1 cellular context compared by ENCODE assay signal in genomic region chr2:230738924-230739323, GRCh38.
TF ChIP-seq lines count a peak whose summit lies in the region.

No MANE protein-coding gene starts in this region.

TF ChIP-seq in HepG2, 621 proteins besides CTCF, POLR2A, EP300 and RAD21 (continued from another document and continues in another):
- no peak for TF ChIP-seq PBX3 (CRISPR knock-in tag; IDR thresholded peaks at IDR 0.05; ENCODE audit: borderline replicate concordance)
- no peak for TF ChIP-seq ZNF510 (CRISPR knock-in tag; IDR thresholded peaks at IDR 0.05; ENCODE audit: low read depth)
- TF ChIP-seq NFYB (CRISPR knock-in tag; IDR thresholded peaks at IDR 0.05): no peak
- TF ChIP-seq SIX1 (CRISPR knock-in tag; IDR thresholded peaks at IDR 0.05; ENCODE audit: borderline replicate concordance): peak; percentile 86; the same call in 1 of the 2 replicates
- no peak for TF ChIP-seq ZNF749 (CRISPR knock-in tag; IDR thresholded peaks at IDR 0.05; ENCODE audit: borderline replicate concordance)
- no peak for TF ChIP-seq SNAI1 (CRISPR knock-in tag; IDR thresholded peaks at IDR 0.05; ENCODE audit: borderline replicate concordance)
- TF ChIP-seq HNRNPLL (IDR thresholded peaks at IDR 0.05; ENCODE audit: low read depth, low read length, poor library complexity, severe bottlenecking): no peak
- no peak for TF ChIP-seq FOXC1 (CRISPR knock-in tag; IDR thresholded peaks at IDR 0.05; ENCODE audit: borderline replicate concordance)
- no peak for TF ChIP-seq ZNF263 (CRISPR knock-in tag; IDR thresholded peaks at IDR 0.05)
- TF ChIP-seq HNF4A (CRISPR knock-in tag; IDR thresholded peaks at IDR 0.05): peak; percentile 55
- TF ChIP-seq ZSCAN21 (CRISPR knock-in tag; IDR thresholded peaks at IDR 0.05; ENCODE audit: borderline replicate concordance): no peak
- no peak for TF ChIP-seq ZNF3 (CRISPR knock-in tag; IDR thresholded peaks at IDR 0.05)
- TF ChIP-seq, protein P1, sequence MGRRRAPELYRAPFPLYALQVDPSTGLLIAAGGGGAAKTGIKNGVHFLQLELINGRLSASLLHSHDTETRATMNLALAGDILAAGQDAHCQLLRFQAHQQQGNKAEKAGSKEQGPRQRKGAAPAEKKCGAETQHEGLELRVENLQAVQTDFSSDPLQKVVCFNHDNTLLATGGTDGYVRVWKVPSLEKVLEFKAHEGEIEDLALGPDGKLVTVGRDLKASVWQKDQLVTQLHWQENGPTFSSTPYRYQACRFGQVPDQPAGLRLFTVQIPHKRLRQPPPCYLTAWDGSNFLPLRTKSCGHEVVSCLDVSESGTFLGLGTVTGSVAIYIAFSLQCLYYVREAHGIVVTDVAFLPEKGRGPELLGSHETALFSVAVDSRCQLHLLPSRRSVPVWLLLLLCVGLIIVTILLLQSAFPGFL (CRISPR knock-in tag; IDR thresholded peaks at IDR 0.05): no peak
- no peak for TF ChIP-seq SUZ12 (IDR thresholded peaks at IDR 0.05; ENCODE audit: low read depth, low read length)
- no peak for TF ChIP-seq GLMP (CRISPR knock-in tag; IDR thresholded peaks at IDR 0.05; ENCODE audit: borderline replicate concordance)
- 0 out of 2 replicates have a peak, but pooled peaks have one; percentile 59 for TF ChIP-seq ZNF784 (CRISPR knock-in tag; IDR thresholded peaks at IDR 0.05; ENCODE audit: borderline replicate concordance)
- no peak for TF ChIP-seq TIGD3 (CRISPR knock-in tag; IDR thresholded peaks at IDR 0.05; ENCODE audit: borderline replicate concordance)
- peak; percentile 74 for TF ChIP-seq HDAC1 (CRISPR knock-in tag; IDR thresholded peaks at IDR 0.05)
- no peak for TF ChIP-seq NPAS2 (CRISPR knock-in tag; IDR thresholded peaks at IDR 0.05; ENCODE audit: borderline replicate concordance)
- TF ChIP-seq NFE2L1 (CRISPR knock-in tag; IDR thresholded peaks at IDR 0.05; ENCODE audit: borderline replicate concordance): no peak
- no peak for TF ChIP-seq SRSF1 (optimal IDR thresholded peaks at IDR 0.05; ENCODE audit: low read depth, low read length)
- TF ChIP-seq ZNF362 (CRISPR knock-in tag; IDR thresholded peaks at IDR 0.05; ENCODE audit: borderline replicate concordance): no peak
- TF ChIP-seq MAFF (IDR thresholded peaks at IDR 0.05; ENCODE audit: low read depth, low read length): no peak
- no peak for TF ChIP-seq RFX1 (IDR thresholded peaks at IDR 0.05)
- TF ChIP-seq HNRNPL (IDR thresholded peaks at IDR 0.05; ENCODE audit: low read depth, low read length): no peak
- no peak for TF ChIP-seq SNRNP70 (IDR thresholded peaks at IDR 0.05; ENCODE audit: low read depth, low read length)
- TF ChIP-seq KLF15 (CRISPR knock-in tag; IDR thresholded peaks at IDR 0.05; ENCODE audit: borderline replicate concordance): no peak
- TF ChIP-seq XBP1 (CRISPR knock-in tag; IDR thresholded peaks at IDR 0.05): no peak
- no peak for TF ChIP-seq HNRNPK (IDR thresholded peaks at IDR 0.05; ENCODE audit: low read depth, low read length, poor library complexity, severe bottlenecking)
- no peak for TF ChIP-seq FOSL1 (CRISPR knock-in tag; IDR thresholded peaks at IDR 0.05; ENCODE audit: borderline replicate concordance)
- no peak for TF ChIP-seq FLYWCH1 (CRISPR knock-in tag; IDR thresholded peaks at IDR 0.05)
- TF ChIP-seq SP4 (CRISPR knock-in tag; IDR thresholded peaks at IDR 0.05): no peak
- TF ChIP-seq ZNF678 (CRISPR knock-in tag; IDR thresholded peaks at IDR 0.05): no peak
- no peak for TF ChIP-seq NFRKB (IDR thresholded peaks at IDR 0.05)
- no peak for TF ChIP-seq HDAC6 (IDR thresholded peaks at IDR 0.05; ENCODE audit: low read depth, low read length)
- TF ChIP-seq GPN1 (CRISPR knock-in tag; IDR thresholded peaks at IDR 0.05; ENCODE audit: borderline replicate concordance): no peak
- peak; percentile 97 for TF ChIP-seq GATAD2A (CRISPR knock-in tag; IDR thresholded peaks at IDR 0.05)
- TF ChIP-seq PTBP1 (IDR thresholded peaks at IDR 0.05; ENCODE audit: low read depth, low read length, poor library complexity, severe bottlenecking): no peak
- TF ChIP-seq, protein P2, sequence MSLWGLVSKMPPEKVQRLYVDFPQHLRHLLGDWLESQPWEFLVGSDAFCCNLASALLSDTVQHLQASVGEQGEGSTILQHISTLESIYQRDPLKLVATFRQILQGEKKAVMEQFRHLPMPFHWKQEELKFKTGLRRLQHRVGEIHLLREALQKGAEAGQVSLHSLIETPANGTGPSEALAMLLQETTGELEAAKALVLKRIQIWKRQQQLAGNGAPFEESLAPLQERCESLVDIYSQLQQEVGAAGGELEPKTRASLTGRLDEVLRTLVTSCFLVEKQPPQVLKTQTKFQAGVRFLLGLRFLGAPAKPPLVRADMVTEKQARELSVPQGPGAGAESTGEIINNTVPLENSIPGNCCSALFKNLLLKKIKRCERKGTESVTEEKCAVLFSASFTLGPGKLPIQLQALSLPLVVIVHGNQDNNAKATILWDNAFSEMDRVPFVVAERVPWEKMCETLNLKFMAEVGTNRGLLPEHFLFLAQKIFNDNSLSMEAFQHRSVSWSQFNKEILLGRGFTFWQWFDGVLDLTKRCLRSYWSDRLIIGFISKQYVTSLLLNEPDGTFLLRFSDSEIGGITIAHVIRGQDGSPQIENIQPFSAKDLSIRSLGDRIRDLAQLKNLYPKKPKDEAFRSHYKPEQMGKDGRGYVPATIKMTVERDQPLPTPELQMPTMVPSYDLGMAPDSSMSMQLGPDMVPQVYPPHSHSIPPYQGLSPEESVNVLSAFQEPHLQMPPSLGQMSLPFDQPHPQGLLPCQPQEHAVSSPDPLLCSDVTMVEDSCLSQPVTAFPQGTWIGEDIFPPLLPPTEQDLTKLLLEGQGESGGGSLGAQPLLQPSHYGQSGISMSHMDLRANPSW (CRISPR knock-in tag; IDR thresholded peaks at IDR 0.05; ENCODE audit: borderline replicate concordance): no peak; the same call in 1 of the 2 replicates
- TF ChIP-seq ZMAT3 (CRISPR knock-in tag; conservative IDR thresholded peaks at IDR 0.05): no peak
- peak; percentile 94; the same call in 1 of the 2 replicates for TF ChIP-seq MBD4 (IDR thresholded peaks at IDR 0.05; ENCODE audit: borderline replicate concordance, low read length)
- peak; percentile 18; the same call in 1 of the 2 replicates for TF ChIP-seq NCOR1 (IDR thresholded peaks at IDR 0.05; ENCODE audit: borderline replicate concordance, low read length)
- TF ChIP-seq, protein P3, sequence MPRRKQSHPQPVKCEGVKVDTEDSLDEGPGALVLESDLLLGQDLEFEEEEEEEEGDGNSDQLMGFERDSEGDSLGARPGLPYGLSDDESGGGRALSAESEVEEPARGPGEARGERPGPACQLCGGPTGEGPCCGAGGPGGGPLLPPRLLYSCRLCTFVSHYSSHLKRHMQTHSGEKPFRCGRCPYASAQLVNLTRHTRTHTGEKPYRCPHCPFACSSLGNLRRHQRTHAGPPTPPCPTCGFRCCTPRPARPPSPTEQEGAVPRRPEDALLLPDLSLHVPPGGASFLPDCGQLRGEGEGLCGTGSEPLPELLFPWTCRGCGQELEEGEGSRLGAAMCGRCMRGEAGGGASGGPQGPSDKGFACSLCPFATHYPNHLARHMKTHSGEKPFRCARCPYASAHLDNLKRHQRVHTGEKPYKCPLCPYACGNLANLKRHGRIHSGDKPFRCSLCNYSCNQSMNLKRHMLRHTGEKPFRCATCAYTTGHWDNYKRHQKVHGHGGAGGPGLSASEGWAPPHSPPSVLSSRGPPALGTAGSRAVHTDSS (CRISPR knock-in tag; conservative IDR thresholded peaks at IDR 0.05): no peak
- no peak for TF ChIP-seq PHF20 (CRISPR knock-in tag; IDR thresholded peaks at IDR 0.05)
- peak in 1 of 2 experiments; percentile 77; a peak in 2 of 4 replicates for TF ChIP-seq REST (IDR thresholded peaks at IDR 0.05; ENCODE audit: borderline replicate concordance in 1 of 2, low read depth in 1 of 2, low read length in 2 of 2)
- no peak for TF ChIP-seq PCBP2 (optimal IDR thresholded peaks at IDR 0.05; ENCODE audit: low read depth, low read length, poor library complexity, severe bottlenecking)
- TF ChIP-seq ZNF382 (CRISPR knock-in tag; IDR thresholded peaks at IDR 0.05; ENCODE audit: borderline replicate concordance): no peak
- TF ChIP-seq ZBTB42 (CRISPR knock-in tag; IDR thresholded peaks at IDR 0.05): no peak
- TF ChIP-seq, protein P4, sequence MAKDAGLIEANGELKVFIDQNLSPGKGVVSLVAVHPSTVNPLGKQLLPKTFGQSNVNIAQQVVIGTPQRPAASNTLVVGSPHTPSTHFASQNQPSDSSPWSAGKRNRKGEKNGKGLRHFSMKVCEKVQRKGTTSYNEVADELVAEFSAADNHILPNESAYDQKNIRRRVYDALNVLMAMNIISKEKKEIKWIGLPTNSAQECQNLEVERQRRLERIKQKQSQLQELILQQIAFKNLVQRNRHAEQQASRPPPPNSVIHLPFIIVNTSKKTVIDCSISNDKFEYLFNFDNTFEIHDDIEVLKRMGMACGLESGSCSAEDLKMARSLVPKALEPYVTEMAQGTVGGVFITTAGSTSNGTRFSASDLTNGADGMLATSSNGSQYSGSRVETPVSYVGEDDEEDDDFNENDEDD (CRISPR knock-in tag; IDR thresholded peaks at IDR 0.05; ENCODE audit: borderline replicate concordance): no peak
- peak; percentile 40; the same call in 1 of the 2 replicates for TF ChIP-seq KAT8 (CRISPR knock-in tag; IDR thresholded peaks at IDR 0.05)
- no peak for TF ChIP-seq ATF7 (IDR thresholded peaks at IDR 0.05)
- TF ChIP-seq ATF7 (CRISPR knock-in tag; IDR thresholded peaks at IDR 0.05): no peak
- TF ChIP-seq NCOA5 (CRISPR knock-in tag; IDR thresholded peaks at IDR 0.05): no peak
- TF ChIP-seq, protein P5, sequence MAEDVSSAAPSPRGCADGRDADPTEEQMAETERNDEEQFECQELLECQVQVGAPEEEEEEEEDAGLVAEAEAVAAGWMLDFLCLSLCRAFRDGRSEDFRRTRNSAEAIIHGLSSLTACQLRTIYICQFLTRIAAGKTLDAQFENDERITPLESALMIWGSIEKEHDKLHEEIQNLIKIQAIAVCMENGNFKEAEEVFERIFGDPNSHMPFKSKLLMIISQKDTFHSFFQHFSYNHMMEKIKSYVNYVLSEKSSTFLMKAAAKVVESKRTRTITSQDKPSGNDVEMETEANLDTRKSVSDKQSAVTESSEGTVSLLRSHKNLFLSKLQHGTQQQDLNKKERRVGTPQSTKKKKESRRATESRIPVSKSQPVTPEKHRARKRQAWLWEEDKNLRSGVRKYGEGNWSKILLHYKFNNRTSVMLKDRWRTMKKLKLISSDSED (CRISPR knock-in tag; IDR thresholded peaks at IDR 0.05): no peak
